9 cellular contexts compared by ENCODE assay signal in genomic region chr4:42995343-42995944, GRCh38.
A peak's percentile ranks its signal among the peaks of the same experiment; 100 is the strongest.
DNase-seq lines count a peak whose midpoint lies in the region; ATAC-seq and TF ChIP-seq lines count a peak whose summit lies in the region.
"Had no signal": no experiment of that assay in that cellular context is flagged by ENCODE, and none has a peak within 500 bp of the region (broad histone marks: within the 10 kb centered on the region; RNA-seq: fewer than 3 reads in every experiment).

No MANE protein-coding gene starts in this region.

- peaks cover 10% of the 10 kb centered on the region; the same call in 1 of the 2 replicates for H3K9me3 Mint-ChIP-seq in HFFc6
- peaks cover 0 to 7% (median 0%) of the 10 kb centered on the region in 11 donors for H3K9me3 Mint-ChIP-seq in naive thymus-derived CD4-positive, alpha-beta T cell
- H3K9me3 Mint-ChIP-seq: central memory CD8-positive, alpha-beta T cell had no signal

- H3K27me3 ChIP-seq in heart left ventricle (no peaks in the 10 kb centered on the region), right lobe of liver (no peaks in the 10 kb centered on the region)
- H3K27me3 ChIP-seq in naive thymus-derived CD4-positive, alpha-beta T cell (ENCODE audit: control insufficient read depth in 2 of 2, insufficient read depth in 2 of 2, low read length in 2 of 2), result no peaks in the 10 kb centered on the region

- 33 to 36% (median 35%) methylated on average over 6 of the region's 6 CpGs for WGBS in heart left ventricle, 4 donors
- 32% methylated on average over 6 of the region's 6 CpGs for WGBS in right lobe of liver (ENCODE audit: insufficient coverage, low coverage, low lambda C conversion rate, missing lambda C conversion rate)

- no peak overlapping the region for H3K27ac Mint-ChIP-seq in HFFc6
- H3K27ac Mint-ChIP-seq in naive thymus-derived CD4-positive, alpha-beta T cell, result no peak overlapping the region

- H3K9me3 ChIP-seq in heart left ventricle (peaks cover 0 to 18% (median 2%) of the 10 kb centered on the region in 12 donors), right lobe of liver (no peaks in the 10 kb centered on the region)
- no peaks in the 10 kb centered on the region for H3K9me3 ChIP-seq in naive thymus-derived CD4-positive, alpha-beta T cell (ENCODE audit: control insufficient read depth in 2 of 3, low read length in 3 of 3)

- intact Hi-C loops in heart left ventricle (cut with DNase I) (no loop called here), left ventricle myocardium superior (cut with micrococcal nuclease) (no loop called here), right lobe of liver (cut with DNase I) (no loop called here)
- intact Hi-C loops in naive thymus-derived CD4-positive, alpha-beta T cell (cut with micrococcal nuclease), result loop anchor here in 1 of 2 donors (10.0 kb wide), 1 partner anchor 1629 kb away; no protein-coding TSS in a partner anchor

- H3K27me3 Mint-ChIP-seq in HFFc6 (ENCODE audit: insufficient read depth), result no peaks in the 10 kb centered on the region
- H3K27me3 Mint-ChIP-seq in naive thymus-derived CD4-positive, alpha-beta T cell, result peaks cover 0 to 7% (median 0%) of the 10 kb centered on the region in 5 donors
- H3K27me3 Mint-ChIP-seq: central memory CD8-positive, alpha-beta T cell had no signal

- H3K27ac ChIP-seq in heart left ventricle (no peak overlapping the region), right lobe of liver (no peak overlapping the region)
- no peak overlapping the region for H3K27ac ChIP-seq in naive thymus-derived CD4-positive, alpha-beta T cell (ENCODE audit: low read depth, low read length)

- TF ChIP-seq CTCF in heart left ventricle (IDR thresholded peaks at IDR 0.05) (peak in 11 of 12 donors; percentile 16 to 52 (median 40)), HFFc6 (IDR thresholded peaks at IDR 0.05) (peak; percentile 76), right lobe of liver (IDR thresholded peaks at IDR 0.05) (peak; percentile 37 to 63 (median 60))

- ATAC-seq in heart left ventricle (no peak), left ventricle myocardium superior (no peak), right lobe of liver (peak; percentile 65 to 76 (median 76))
- ATAC-seq in naive thymus-derived CD4-positive, alpha-beta T cell, result no peak

- no peak for DNase-seq in heart left ventricle
- no peak for DNase-seq in left ventricle myocardium superior
- DNase-seq in HFFc6, result no peak
- DNase-seq in NAMALWA (ENCODE audit: low spot score), result peak; percentile 64
- DNase-seq in astrocyte of the hippocampus (ENCODE audit: low read depth, low spot score), result peak; percentile 32
- no peak for DNase-seq in right lobe of liver
- no peak for DNase-seq in EL
- DNase-seq in naive thymus-derived CD4-positive, alpha-beta T cell, result no peak

- H3K4me1 ChIP-seq in heart left ventricle, result no peaks in the 10 kb centered on the region
- no peaks in the 10 kb centered on the region for H3K4me1 ChIP-seq in right lobe of liver
- H3K4me1 ChIP-seq in naive thymus-derived CD4-positive, alpha-beta T cell (ENCODE audit: control insufficient read depth in 2 of 2, insufficient read depth in 2 of 2, low read length in 2 of 2), result no peaks in the 10 kb centered on the region

- H3K4me3 ChIP-seq in heart left ventricle, result no peak overlapping the region
- H3K4me3 ChIP-seq in right lobe of liver, result no peak overlapping the region
- H3K4me3 ChIP-seq in naive thymus-derived CD4-positive, alpha-beta T cell (ENCODE audit: low read length), result no peak overlapping the region

- no peaks in the 10 kb centered on the region; the same call in 1 of the 2 replicates for H3K36me3 Mint-ChIP-seq in HFFc6 (ENCODE audit: low read depth)
- no peaks in the 10 kb centered on the region for H3K36me3 Mint-ChIP-seq in naive thymus-derived CD4-positive, alpha-beta T cell

- H3K36me3 ChIP-seq in heart left ventricle, result no peaks in the 10 kb centered on the region
- H3K36me3 ChIP-seq in right lobe of liver, result no peaks in the 10 kb centered on the region
- no peaks in the 10 kb centered on the region for H3K36me3 ChIP-seq in naive thymus-derived CD4-positive, alpha-beta T cell (ENCODE audit: control insufficient read depth in 2 of 3, insufficient read depth in 3 of 3, low read length in 3 of 3)

- TF ChIP-seq POLR2A in heart left ventricle (IDR thresholded peaks at IDR 0.05) (no peak), right lobe of liver (IDR thresholded peaks at IDR 0.05) (no peak)

- no peaks in the 10 kb centered on the region for H3K4me1 Mint-ChIP-seq in HFFc6 (ENCODE audit: low read depth)
- H3K4me1 Mint-ChIP-seq in naive thymus-derived CD4-positive, alpha-beta T cell, result no peaks in the 10 kb centered on the region
- H3K4me1 Mint-ChIP-seq: central memory CD8-positive, alpha-beta T cell had no signal

- CTCF ChIA-PET in naive thymus-derived CD4-positive, alpha-beta T cell (lab: Charles Lee), result no interaction called here

- no peak overlapping the region for H3K4me3 Mint-ChIP-seq in HFFc6
- H3K4me3 Mint-ChIP-seq in naive thymus-derived CD4-positive, alpha-beta T cell, result no peak overlapping the region
- H3K4me3 Mint-ChIP-seq: central memory CD8-positive, alpha-beta T cell had no signal

- POLR2A ChIA-PET in naive thymus-derived CD4-positive, alpha-beta T cell (lab: Charles Lee), result no interaction called here

Comparison
In these comparisons a context has a peak if more than half of its experiments do, and no peak if none do; other contexts are left out.
1. ATAC-seq: peak in right lobe of liver (4 of 4); none in heart left ventricle (0 of 4), left ventricle myocardium superior (single experiment) and naive thymus-derived CD4-positive, alpha-beta T cell (single experiment).
2. DNase-seq: peak in NAMALWA (single experiment) and astrocyte of the hippocampus (single experiment); none in heart left ventricle (0 of 5), left ventricle myocardium superior (single experiment), HFFc6 (single experiment), right lobe of liver (0 of 3), EL (single experiment) and naive thymus-derived CD4-positive, alpha-beta T cell (0 of 9).
3. Peak in every context shown above with its lines, with median percentiles within 50 percentile points of each other: CTCF ChIP-seq.